8 cellular contexts compared by ENCODE assay signal in the genomic region with DNA sequence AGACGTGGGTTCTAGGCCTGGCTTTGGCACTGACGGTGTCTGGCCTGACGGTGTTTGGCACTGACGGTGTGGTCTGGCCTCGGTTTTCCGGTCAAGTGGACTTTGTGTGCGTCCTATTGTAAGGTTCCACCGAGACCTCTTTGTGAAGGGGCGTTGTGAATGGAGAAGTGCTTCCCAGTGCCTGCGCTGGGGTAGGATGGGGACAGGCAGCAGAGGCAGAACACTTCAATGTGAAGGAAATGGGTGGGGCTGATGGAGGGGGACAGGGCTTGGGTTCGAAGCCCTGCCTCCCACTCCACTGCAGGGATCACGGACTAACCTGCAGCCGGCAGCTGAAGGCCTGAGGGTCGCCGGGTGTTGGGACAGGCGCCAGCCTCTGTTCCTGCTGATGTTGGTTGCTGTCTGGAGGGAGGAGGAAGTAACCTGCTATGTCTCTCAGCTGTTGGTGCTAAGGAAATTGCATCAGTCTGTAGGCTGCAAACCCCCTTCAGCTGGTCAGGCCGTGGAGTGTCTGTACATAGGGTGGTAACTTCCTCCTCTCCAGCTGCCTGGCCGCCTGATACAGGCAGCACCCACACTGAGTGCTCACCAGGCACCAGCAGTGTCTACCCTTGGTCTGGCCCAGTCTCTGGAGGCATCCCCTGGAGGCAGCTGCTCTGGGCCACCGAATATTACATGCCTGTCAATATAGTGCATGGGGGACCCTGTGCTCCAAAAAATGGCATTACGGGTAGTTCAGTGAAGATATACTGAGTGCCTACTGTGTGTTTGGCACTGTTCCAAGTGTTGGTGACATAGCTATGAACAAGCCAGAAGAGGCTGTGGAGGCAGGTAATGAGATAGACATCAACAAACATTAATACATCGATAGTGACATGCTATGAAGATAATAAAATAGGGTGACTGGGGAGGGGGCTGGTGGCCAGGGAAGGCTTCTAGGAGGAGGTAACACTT. TPM values are rescaled to one million over a fixed set of nuclear protein-coding genes. Genes with fewer than 3 reads are reported as not detected.
DNase-seq lines count a peak whose midpoint lies in the region; ATAC-seq lines count a peak whose summit lies in the region.

No MANE protein-coding gene starts in this region.

- peak; percentile 74 for ATAC-seq in GM21423 (IDR thresholded peaks at IDR 0.05; ENCODE audit: unreplicated experiment)

- peak overlapping the region; percentile 75; the same call in 1 of the 2 replicates for H3K9ac ChIP-seq in ES-I3 (ENCODE audit: low read depth, low read length)

- H3K4me1 ChIP-seq in ES-I3 (ENCODE audit: insufficient read depth, low read length): no peaks in the 10 kb centered on the region

- DNase-seq in Jurkat, Clone E6-1 (ENCODE audit: low read depth, low spot score): peak; percentile 64
- DNase-seq in activated T-helper 2 cell treated with anti-CD3 and anti-CD28 coated beads, Interferon-gamma antibody, Interleukin-2, Interleukin-4, amounts not matched to agents 10 μg/mL and 5 μg/mL and 100 μg/mL, durations not matched to agents 14 hours and 24 hours and 36 hours (ENCODE audit: low spot score): peak; percentile 27
- DNase-seq in hepatic stellate cell (ENCODE audit: low spot score) (peak; percentile 49), NCI-H2107 (lab: John Stamatoyannopoulos, UW) (no peak)
- no peak for DNase-seq in stimulated activated CD4-positive, alpha-beta T cell treated with anti-CD3 and anti-CD28 coated beads, Interleukin-4, amount 100 ng/mL, for 1 hour

- H3K4me3 ChIP-seq in Jurkat, Clone E6-1 (ENCODE audit: low read length): peak overlapping the region; percentile 52
- H3K4me3 ChIP-seq in skin epidermis: peak overlapping the region; percentile 30 to 56 (median 40)

- H3K36me3 ChIP-seq in ES-I3 (ENCODE audit: insufficient read depth, low read length): no peaks in the 10 kb centered on the region

- H3K9me3 Mint-ChIP-seq in activated T-helper 2 cell treated with anti-CD3 and anti-CD28 coated beads, Interferon-gamma antibody, Interleukin-2, Interleukin-4, amounts not matched to agents 10 μg/mL and 5 μg/mL and 100 μg/mL, durations not matched to agents 14 hours and 24 hours and 36 hours: no peaks in the 10 kb centered on the region

- intact Hi-C loops in activated T-helper 2 cell treated with anti-CD3 and anti-CD28 coated beads, Interferon-gamma antibody, Interleukin-2, Interleukin-4, amounts not matched to agents 10 μg/mL and 5 μg/mL and 100 μg/mL, durations not matched to agents 14 hours and 24 hours and 36 hours (cut with micrococcal nuclease): loop anchor here (5.0 kb wide), 3 partner anchors 41 to 96 kb away; a partner anchor contains a TSS

- peaks cover 24% of the 10 kb centered on the region for H3K4me1 Mint-ChIP-seq in activated T-helper 2 cell treated with anti-CD3 and anti-CD28 coated beads, Interferon-gamma antibody, Interleukin-2, Interleukin-4, amounts not matched to agents 10 μg/mL and 5 μg/mL and 100 μg/mL, durations not matched to agents 14 hours and 24 hours and 36 hours (ENCODE audit: low read depth)

- peak overlapping the region; percentile 82 for H3K4me3 Mint-ChIP-seq in activated T-helper 2 cell treated with anti-CD3 and anti-CD28 coated beads, Interferon-gamma antibody, Interleukin-2, Interleukin-4, amounts not matched to agents 10 μg/mL and 5 μg/mL and 100 μg/mL, durations not matched to agents 14 hours and 24 hours and 36 hours (ENCODE audit: low read depth)

- H3K27ac ChIP-seq in skin epidermis: peak overlapping the region in 15 of 21 experiments; percentile 11 to 87 (median 69)

- H3K36me3 Mint-ChIP-seq in activated T-helper 2 cell treated with anti-CD3 and anti-CD28 coated beads, Interferon-gamma antibody, Interleukin-2, Interleukin-4, amounts not matched to agents 10 μg/mL and 5 μg/mL and 100 μg/mL, durations not matched to agents 14 hours and 24 hours and 36 hours (ENCODE audit: low read depth): peaks cover 6% of the 10 kb centered on the region

- peaks cover 15% of the 10 kb centered on the region for H3K27me3 Mint-ChIP-seq in activated T-helper 2 cell treated with anti-CD3 and anti-CD28 coated beads, Interferon-gamma antibody, Interleukin-2, Interleukin-4, amounts not matched to agents 10 μg/mL and 5 μg/mL and 100 μg/mL, durations not matched to agents 14 hours and 24 hours and 36 hours (ENCODE audit: low read depth)

- H3K9me3 ChIP-seq in ES-I3 (ENCODE audit: control insufficient read depth, insufficient read depth, low read length): no peaks in the 10 kb centered on the region

- H3K27ac Mint-ChIP-seq in activated T-helper 2 cell treated with anti-CD3 and anti-CD28 coated beads, Interferon-gamma antibody, Interleukin-2, Interleukin-4, amounts not matched to agents 10 μg/mL and 5 μg/mL and 100 μg/mL, durations not matched to agents 14 hours and 24 hours and 36 hours: peak overlapping the region; percentile 25

RNA-seq across cellular contexts. Expression of a gene that starts 1.1 kb away (rescaled TPM):
- 14.3 TPM for polyA plus RNA-seq in Jurkat, Clone E6-1 (2012; ENCODE audit: insufficient read depth, insufficient read length)
- total RNA-seq in activated T-helper 2 cell treated with anti-CD3 and anti-CD28 coated beads, Interferon-gamma antibody, Interleukin-2, Interleukin-4, amounts not matched to agents 10 μg/mL and 5 μg/mL and 100 μg/mL, durations not matched to agents 14 hours and 24 hours and 36 hours: 1.7 and 3.3 TPM in 2 replicates

RNA-seq across cellular contexts. Expression of a gene that starts 41.5 kb away (rescaled TPM):
- polyA plus RNA-seq in Jurkat, Clone E6-1 (2012; ENCODE audit: insufficient read depth, insufficient read length): 51.5 TPM
- 56.8 and 59.5 TPM in 2 replicates for total RNA-seq in activated T-helper 2 cell treated with anti-CD3 and anti-CD28 coated beads, Interferon-gamma antibody, Interleukin-2, Interleukin-4, amounts not matched to agents 10 μg/mL and 5 μg/mL and 100 μg/mL, durations not matched to agents 14 hours and 24 hours and 36 hours

Comparison
In these comparisons a context has a peak if more than half of its experiments do, and no peak if none do; other contexts are left out.
1. DNase-seq: peak in Jurkat, Clone E6-1 (single experiment), activated T-helper 2 cell treated with anti-CD3 and anti-CD28 coated beads, Interferon-gamma antibody, Interleukin-2, Interleukin-4, amounts not matched to agents 10 μg/mL and 5 μg/mL and 100 μg/mL, durations not matched to agents 14 hours and 24 hours and 36 hours (single experiment) and hepatic stellate cell (single experiment); none in NCI-H2107 (single experiment) and stimulated activated CD4-positive, alpha-beta T cell treated with anti-CD3 and anti-CD28 coated beads, Interleukin-4, amount 100 ng/mL, for 1 hour (single experiment).